Comparison of ENCODE assay signal across 8 cellular contexts in genomic region chr1:21149430-21149861, GRCh38. TPM values are rescaled to one million over a fixed set of nuclear protein-coding genes. Genes with fewer than 3 reads are reported as not detected.
A peak's percentile ranks its signal among the peaks of the same experiment; 100 is the strongest.
DNase-seq lines count a peak whose midpoint lies in the region; ATAC-seq and TF ChIP-seq lines count a peak whose summit lies in the region.

No MANE protein-coding gene starts in this region.

- no peak for ATAC-seq in CD4-positive, CD25-positive, alpha-beta regulatory T cell (ENCODE audit: low read depth in 2 of 2)
- ATAC-seq in esophagus mucosa = peak; percentile 94

- no peak overlapping the region for H3K27ac ChIP-seq in CD4-positive, CD25-positive, alpha-beta regulatory T cell (ENCODE audit: insufficient read depth, low read length, poor library complexity, severe bottlenecking)

- H3K36me3 Mint-ChIP-seq in CD4-positive, CD25-positive, alpha-beta regulatory T cell = no peaks in the 10 kb centered on the region
- H3K36me3 Mint-ChIP-seq in nephron (ENCODE audit: low read depth) = peaks cover 24% of the 10 kb centered on the region

- no peaks in the 10 kb centered on the region for H3K9me3 Mint-ChIP-seq in CD4-positive, CD25-positive, alpha-beta regulatory T cell
- no peaks in the 10 kb centered on the region for H3K9me3 Mint-ChIP-seq in nephron

- H3K27me3 Mint-ChIP-seq in CD4-positive, CD25-positive, alpha-beta regulatory T cell = no peaks in the 10 kb centered on the region
- H3K27me3 Mint-ChIP-seq in nephron (ENCODE audit: low read depth) = no peaks in the 10 kb centered on the region

- no peak for TF ChIP-seq CTCF in nephron (IDR thresholded peaks at IDR 0.05; ENCODE audit: unreplicated experiment in 3 of 3)

- no peaks in the 10 kb centered on the region for H3K27me3 ChIP-seq in CD4-positive, CD25-positive, alpha-beta regulatory T cell (ENCODE audit: control insufficient read depth, insufficient read depth, low read length)

- H3K4me3 Mint-ChIP-seq in CD4-positive, CD25-positive, alpha-beta regulatory T cell = no peak overlapping the region
- H3K4me3 Mint-ChIP-seq in nephron = no peak overlapping the region

- peaks cover 3% of the 10 kb centered on the region for H3K36me3 ChIP-seq in CD4-positive, CD25-positive, alpha-beta regulatory T cell (ENCODE audit: control insufficient read depth, insufficient read depth, low read length)

- no peaks in the 10 kb centered on the region for H3K4me1 ChIP-seq in CD4-positive, CD25-positive, alpha-beta regulatory T cell (ENCODE audit: control insufficient read depth, insufficient read depth, low read length, poor library complexity, severe bottlenecking)

- peak overlapping the region in 2 of 3 donors; percentile 12 to 60 for H3K27ac Mint-ChIP-seq in CD4-positive, CD25-positive, alpha-beta regulatory T cell
- H3K27ac Mint-ChIP-seq in nephron = peak overlapping the region; percentile 2 to 29 (median 28)

- H3K4me1 Mint-ChIP-seq in CD4-positive, CD25-positive, alpha-beta regulatory T cell = peaks cover 6 to 16% (median 11%) of the 10 kb centered on the region in 4 donors
- peaks cover 11% of the 10 kb centered on the region for H3K4me1 Mint-ChIP-seq in nephron

- H3K9me3 ChIP-seq in CD4-positive, CD25-positive, alpha-beta regulatory T cell (ENCODE audit: control insufficient read depth in 2 of 2, low read length in 2 of 2) = no peaks in the 10 kb centered on the region

- no peak overlapping the region for H3K4me3 ChIP-seq in CD4-positive, CD25-positive, alpha-beta regulatory T cell (ENCODE audit: low read depth, low read length)

- no peak for DNase-seq in CD4-positive, CD25-positive, alpha-beta regulatory T cell
- DNase-seq in RPMI7951 (ENCODE audit: low read depth) (peak; percentile 69), NCI-H2227 (lab: John Stamatoyannopoulos, UW; ENCODE audit: unreplicated experiment) (no peak), GM19240 (ENCODE audit: insufficient read length, low spot score) (no peak), SHP77 treated with DMSO at 0.1 percent for 48 hours (lab: John Stamatoyannopoulos, UW) (no peak)
- DNase-seq in activated T-cell treated with anti-CD3 and anti-CD28 coated beads, Interleukin-2, amount 50 U/mL, for 48 hours = no peak

RNA-seq across cellular contexts. Expression of gene EIF4G3, which starts 27.3 kb away (rescaled TPM):
- total RNA-seq in CD4-positive, CD25-positive, alpha-beta regulatory T cell = 34.4 TPM
- polyA plus RNA-seq in CD4-positive, CD25-positive, alpha-beta regulatory T cell = 1 to 10 TPM; 2.5 to 7.0 (median 5.0) TPM
- total RNA-seq in RPMI7951 (2014; rRNA removed; shearing (Covaris generic)) = 29.9 and 31.6 TPM in 2 replicates
- 35.7 TPM for total RNA-seq in esophagus mucosa
